ENCODE assay signal across 24 cellular contexts in the genomic region with DNA sequence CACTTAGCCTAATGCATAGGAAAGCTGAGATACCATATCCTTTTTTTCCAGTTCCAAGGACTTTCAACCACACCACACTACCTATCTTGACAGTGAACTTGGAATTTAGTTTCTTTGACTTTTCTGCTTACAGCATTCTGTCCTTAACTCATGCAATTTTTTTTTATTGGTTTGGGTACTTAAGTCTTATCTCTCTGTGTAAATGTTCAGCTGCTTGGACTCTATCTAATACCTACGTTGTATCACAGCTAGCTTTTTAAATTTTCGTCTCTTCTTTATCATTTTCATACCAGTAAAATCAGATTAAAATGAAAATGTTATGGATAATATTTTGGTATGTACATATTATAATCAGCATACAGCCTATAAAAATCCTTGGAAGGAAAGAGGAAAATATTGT.
"Had no signal": no experiment of that assay in that cellular context is flagged by ENCODE, and none has a peak within 500 bp of the region (broad histone marks: within the 10 kb centered on the region; RNA-seq: fewer than 3 reads in every experiment).

No MANE protein-coding gene starts in this region.

- H3K4me3 ChIP-seq: left ventricle myocardium inferior, lung, pancreas, prostate gland, sigmoid colon, spleen, suprapubic skin, thoracic aorta, tibial artery, uterus had no signal

- H3K36me3 ChIP-seq: left ventricle myocardium inferior, pancreas, prostate gland, sigmoid colon, spleen, suprapubic skin, thoracic aorta, tibial artery, uterus had no signal

- H3K27ac ChIP-seq: left ventricle myocardium inferior, prostate gland, spleen, suprapubic skin, thoracic aorta, tibial artery, uterus had no signal

- ATAC-seq: naive thymus-derived CD8-positive, alpha-beta T cell; pancreas; right cardiac atrium; stimulated activated effector memory CD8-positive, alpha-beta T cell treated with anti-CD3 and anti-CD28 coated beads, Interleukin-12 subunit alpha, Interleukin-12 subunit beta, amount 100 ng/mL, for 72 hours had no signal

- FAIRE-seq: islet of Langerhans, kidney, pancreas, small intestine had no signal

- H3K9me3 ChIP-seq: pancreas, prostate gland, sigmoid colon, spleen, suprapubic skin, thoracic aorta, tibial artery, uterus had no signal

- H3K27me3 ChIP-seq: pancreas, sigmoid colon, suprapubic skin, tibial artery, uterus had no signal

- DNase-seq: hypothalamus; immature natural killer cell; kidney; left ventricle myocardium inferior; midbrain; naive thymus-derived CD8-positive, alpha-beta T cell; nucleus accumbens; pancreas; posterior cingulate gyrus; retina; right cardiac atrium; sigmoid colon; small intestine; spleen; stimulated activated CD4-positive, alpha-beta T cell treated with anti-CD3 and anti-CD28 coated beads, Interleukin-4, amount 100 ng/mL, for 24 hours; stimulated activated naive CD4-positive, alpha-beta T cell; tibial artery; uterus had no signal

- H3K4me1 ChIP-seq: prostate gland, suprapubic skin, tibial artery, uterus had no signal
